Comparison of ENCODE assay signal across 8 cellular contexts in the genomic region with DNA sequence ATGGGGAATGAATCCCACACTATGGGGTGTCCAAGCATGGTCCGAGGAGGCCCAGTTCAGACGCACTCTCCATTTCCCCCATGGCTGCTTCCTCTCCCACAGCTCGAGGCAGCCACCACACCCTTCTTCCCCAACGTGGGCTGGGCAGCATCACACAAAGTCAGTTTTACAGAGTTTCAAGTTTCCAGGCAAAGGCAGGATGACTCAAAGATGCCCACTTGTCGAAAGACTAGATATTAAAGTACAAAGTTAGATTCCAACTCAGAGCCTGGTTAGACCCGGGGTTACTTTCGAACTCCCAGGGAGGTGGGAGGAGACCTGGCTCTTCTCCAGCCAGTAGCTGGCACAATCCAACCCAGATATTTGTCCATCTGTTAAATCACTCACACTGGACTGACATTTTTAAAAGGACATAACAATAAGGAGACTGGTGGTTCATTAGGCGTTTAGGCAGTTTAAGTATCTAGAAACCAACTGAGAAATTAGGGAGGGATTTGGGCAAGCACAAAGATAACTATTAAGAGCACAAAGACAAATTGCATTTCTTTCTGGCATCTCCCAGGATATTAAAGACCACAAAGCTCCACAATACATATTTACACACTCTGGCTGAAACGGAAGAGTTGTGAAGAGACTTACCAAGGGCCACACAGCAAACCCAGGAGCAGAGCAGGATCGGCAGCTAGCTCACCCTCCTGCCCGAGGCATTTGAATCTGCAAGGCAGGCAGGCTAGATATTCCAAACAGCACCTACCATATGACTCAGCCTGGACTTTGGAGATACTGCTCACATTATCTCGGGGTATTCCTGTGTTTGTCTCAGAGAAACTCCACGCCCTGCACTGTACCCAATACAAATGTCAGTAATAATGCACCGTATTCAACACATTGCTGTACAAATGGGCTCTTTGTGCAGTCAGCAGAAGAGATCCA. TPM values are rescaled to one million over a fixed set of nuclear protein-coding genes. Genes with fewer than 3 reads are reported as not detected.
DNase-seq lines count a peak whose midpoint lies in the region; ATAC-seq and TF ChIP-seq lines count a peak whose summit lies in the region.

No MANE protein-coding gene starts in this region.

- no peaks in the 10 kb centered on the region for H3K36me3 ChIP-seq in left lung
- no peaks in the 10 kb centered on the region for H3K36me3 ChIP-seq in transverse colon

- H3K4me1 ChIP-seq in left lung (peaks cover 12 to 21% of the 10 kb centered on the region in 2 donors), transverse colon (peaks cover 15 to 36% (median 22%) of the 10 kb centered on the region in 4 donors)

- no peaks in the 10 kb centered on the region for H3K9me3 Mint-ChIP-seq in activated T-cell treated with anti-CD3 and anti-CD28 coated beads, Interleukin-2, amount 50 U/mL, for 4 hours

- DNase-seq in NCI-H1694 (lab: John Stamatoyannopoulos, UW) (peak; percentile 9), NCI-H1694 treated with DMSO at 0.1 percent for 48 hours (lab: John Stamatoyannopoulos, UW) (no peak), dermis blood vessel endothelial cell (peak; percentile 75), left lung (no peak), transverse colon (peak; percentile 66), SKM-1 (lab: John Stamatoyannopoulos, UW; ENCODE audit: unreplicated experiment) (no peak), Kasumi-1 (lab: John Stamatoyannopoulos, UW) (no peak)
- no peak for DNase-seq in activated T-cell treated with anti-CD3 and anti-CD28 coated beads, Interleukin-2, amount 50 U/mL, for 4 hours

- no peak for TF ChIP-seq CTCF in left lung (IDR thresholded peaks at IDR 0.05)
- no peak for TF ChIP-seq CTCF in transverse colon (IDR thresholded peaks at IDR 0.05)

- in situ Hi-C loops in transverse colon (cut with MboI; ENCODE audit: low pct_ligation_motif_present in 1 of 4, low pct_unique_long_range_greater_than_20kb in 1 of 4, low sequenced_read_pairs in 3 of 4), result no loop called here

- TF ChIP-seq EP300 in transverse colon (IDR thresholded peaks at IDR 0.05; ENCODE audit: low read depth), result no peak

- H3K4me1 Mint-ChIP-seq in activated T-cell treated with anti-CD3 and anti-CD28 coated beads, Interleukin-2, amount 50 U/mL, for 4 hours (ENCODE audit: low read depth), result peaks cover 10% of the 10 kb centered on the region

- peak; percentile 72 for ATAC-seq in left lung
- ATAC-seq in activated T-cell treated with anti-CD3 and anti-CD28 coated beads, Interleukin-2, amount 50 U/mL, for 4 hours, result no peak

- H3K4me3 ChIP-seq in left lung (peak overlapping the region in 1 of 2 donors; percentile 9), transverse colon (peak overlapping the region; percentile 4 to 35 (median 10))

- H3K27me3 Mint-ChIP-seq in activated T-cell treated with anti-CD3 and anti-CD28 coated beads, Interleukin-2, amount 50 U/mL, for 4 hours (ENCODE audit: low read depth), result no peaks in the 10 kb centered on the region

- 38 to 42% methylated on average over 2 to 14 of the region's 14 CpGs for WGBS in transverse colon (ENCODE audit: low coverage in 1 of 2), 2 donors

- H3K27me3 ChIP-seq in left lung (no peaks in the 10 kb centered on the region), transverse colon (no peaks in the 10 kb centered on the region)

- H3K4me3 Mint-ChIP-seq in activated T-cell treated with anti-CD3 and anti-CD28 coated beads, Interleukin-2, amount 50 U/mL, for 4 hours, result no peak overlapping the region

- H3K9me3 ChIP-seq in left lung (no peaks in the 10 kb centered on the region), transverse colon (no peaks in the 10 kb centered on the region)

- TF ChIP-seq POLR2A in transverse colon (IDR thresholded peaks at IDR 0.05), result peak; percentile 65

- H3K27ac ChIP-seq in left lung (peak overlapping the region in 1 of 2 donors; percentile 20), transverse colon (peak overlapping the region; percentile 78 to 83 (median 80))

- no peaks in the 10 kb centered on the region for H3K36me3 Mint-ChIP-seq in activated T-cell treated with anti-CD3 and anti-CD28 coated beads, Interleukin-2, amount 50 U/mL, for 4 hours (ENCODE audit: insufficient read depth)

- intact Hi-C loops in left lung (cut with DNase I) (no loop called here), transverse colon (cut with DNase I; ENCODE audit: low total_unique reads) (no loop called here)

RNA-seq across cellular contexts. Expression of a gene that starts 34.8 kb away (rescaled TPM):
- total RNA-seq in dermis blood vessel endothelial cell (27.8 and 34.5 TPM in 2 replicates), left lung (10 to 100 TPM in 1 of 2 donors, 1 to 10 TPM in 1; 3.7 to 11.4 TPM), transverse colon (10 to 100 TPM in 3 of 4 donors, 1 to 10 TPM in 1; 6.4 to 79.3 (median 65.9) TPM)
- total RNA-seq in activated T-cell treated with anti-CD3 and anti-CD28 coated beads, Interleukin-2, amount 50 U/mL, for 4 hours, result under 1 TPM; 0.10 to 0.21 (median 0.11) TPM

Comparison
In these comparisons a context has a peak if more than half of its experiments do, and no peak if none do; other contexts are left out.
1. DNase-seq: peak in NCI-H1694 (single experiment), dermis blood vessel endothelial cell (single experiment) and transverse colon (single experiment); none in NCI-H1694 treated with DMSO at 0.1 percent for 48 hours (single experiment), left lung (0 of 2), SKM-1 (single experiment), activated T-cell treated with anti-CD3 and anti-CD28 coated beads, Interleukin-2, amount 50 U/mL, for 4 hours (single experiment) and Kasumi-1 (0 of 2).